Comparison of ENCODE assay signal across 15 cellular contexts in the genomic region with DNA sequence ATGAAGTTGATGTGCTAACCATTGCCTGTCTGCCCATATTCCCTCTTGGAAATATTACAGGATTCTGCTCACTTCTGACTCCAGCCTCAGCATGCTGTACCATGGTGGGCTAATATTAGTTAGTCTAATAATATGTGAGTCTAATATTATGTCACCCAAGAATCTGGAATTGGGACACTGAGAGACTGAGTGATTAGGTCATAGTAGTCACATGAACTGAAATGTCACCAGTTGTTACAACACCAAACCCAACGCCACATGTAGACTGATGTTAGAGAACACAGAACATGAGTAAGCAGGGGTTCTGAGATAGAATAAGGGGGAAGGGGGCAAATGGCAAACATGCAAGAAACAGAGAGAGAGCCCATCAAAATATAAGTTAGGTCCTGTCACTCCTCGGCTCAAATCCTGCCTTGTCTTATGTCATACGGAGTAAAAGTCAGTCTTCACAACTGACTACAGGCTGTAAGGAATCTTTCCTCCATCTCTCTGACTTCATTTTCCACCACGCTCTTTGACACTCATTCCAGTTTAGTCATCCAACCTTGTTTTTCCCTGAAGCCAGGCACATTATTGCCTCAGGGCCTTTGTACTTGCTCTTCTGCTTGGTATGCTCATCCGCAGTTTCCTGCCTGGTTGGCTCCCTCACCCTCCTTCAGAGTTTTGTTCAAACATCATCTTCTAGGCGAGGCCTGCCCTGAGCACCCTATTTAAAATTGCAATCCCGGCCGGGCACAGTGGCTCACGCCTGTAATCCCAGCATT. TPM values are rescaled to one million over a fixed set of nuclear protein-coding genes. Genes with fewer than 3 reads are reported as not detected.
A peak's percentile ranks its signal among the peaks of the same experiment; 100 is the strongest.
DNase-seq lines count a peak whose midpoint lies in the region; ATAC-seq and TF ChIP-seq lines count a peak whose summit lies in the region.
"Had no signal": no experiment of that assay in that cellular context is flagged by ENCODE, and none has a peak within 500 bp of the region (broad histone marks: within the 10 kb centered on the region; RNA-seq: fewer than 3 reads in every experiment).

No MANE protein-coding gene starts in this region.

- peaks cover 2% of the 10 kb centered on the region; the same call in 1 of the 2 replicates for H3K27me3 Mint-ChIP-seq in HFFc6 (ENCODE audit: insufficient read depth)

- H3K36me3 ChIP-seq in mammary epithelial cell (ENCODE audit: insufficient read depth, low read length) (no peaks in the 10 kb centered on the region), left lung (no peaks in the 10 kb centered on the region)

- 40% methylated on average over 9 of the region's 9 CpGs for WGBS in mammary epithelial cell (ENCODE audit: low coverage, missing lambda C conversion rate)

- H3K4me2 ChIP-seq in mammary epithelial cell (ENCODE audit: insufficient read depth, low read depth, low read length), result peak overlapping the region; percentile 18

- no peaks in the 10 kb centered on the region for H3K9me3 ChIP-seq in mammary epithelial cell (replicated peaks; ENCODE audit: insufficient read depth, low read length)
- no peaks in the 10 kb centered on the region for H3K9me3 ChIP-seq in left lung

- in situ Hi-C loops in mammary epithelial cell (cut with MboI; ENCODE audit: low sequenced_read_pairs in 2 of 2), result no loop called here

- H3K27me3 ChIP-seq in mammary epithelial cell (ENCODE audit: insufficient read depth, low read length) (no peaks in the 10 kb centered on the region), left lung (no peaks in the 10 kb centered on the region)

- H2AFZ ChIP-seq in mammary epithelial cell (ENCODE audit: low read depth, low read length), result peak overlapping the region; percentile 67

- no peak for TF ChIP-seq CTCF in 22Rv1 (IDR thresholded peaks at IDR 0.05)
- TF ChIP-seq CTCF in HFFc6 (IDR thresholded peaks at IDR 0.05), result no peak
- no peak for TF ChIP-seq CTCF in mammary epithelial cell (conservative IDR thresholded peaks at IDR 0.05 in 1 of 2, IDR thresholded peaks at IDR 0.05 in 1 of 2; ENCODE audit: extremely low read depth in 1 of 2, insufficient read depth in 1 of 2, low read depth in 1 of 2, low read length in 2 of 2)
- no peak for TF ChIP-seq CTCF in left lung (IDR thresholded peaks at IDR 0.05)

- CTCF ChIA-PET in mammary epithelial cell (lab: Charles Lee; ENCODE audit: low non-redundant PET), result no interaction called here

- peaks cover 4% of the 10 kb centered on the region; the same call in 1 of the 2 replicates for H3K36me3 Mint-ChIP-seq in HFFc6 (ENCODE audit: low read depth)
- H3K36me3 Mint-ChIP-seq: naive B cell had no signal

- no peaks in the 10 kb centered on the region for H4K20me1 ChIP-seq in mammary epithelial cell (ENCODE audit: insufficient read depth, low read length)

- ATAC-seq in left lung (peak; percentile 45), SK-N-SH treated with all-trans-retinoic acid at 6 μM for 48 hours (no peak)

- H3K27ac ChIP-seq in 22Rv1, result peak overlapping the region; percentile 98
- peak overlapping the region; percentile 65 for H3K27ac ChIP-seq in mammary epithelial cell (ENCODE audit: insufficient read depth, low read depth, low read length)
- no peak overlapping the region for H3K27ac ChIP-seq in left lung

- peaks cover 91% of the 10 kb centered on the region for H3K4me1 Mint-ChIP-seq in HFFc6 (ENCODE audit: low read depth)
- H3K4me1 Mint-ChIP-seq: B cell, naive B cell had no signal

- H3K79me2 ChIP-seq in mammary epithelial cell (ENCODE audit: insufficient read depth, low read length), result no peaks in the 10 kb centered on the region

- H3K4me1 ChIP-seq in mammary epithelial cell (ENCODE audit: insufficient read depth, low read length), result peaks cover 26% of the 10 kb centered on the region
- H3K4me1 ChIP-seq in left lung, result no peaks in the 10 kb centered on the region

- peak overlapping the region; percentile 95 for H3K27ac Mint-ChIP-seq in HFFc6
- H3K27ac Mint-ChIP-seq: B cell; dendritic cell treated with granulocyte-macrophage colony-stimulating factor and Interleukin-4, amounts not matched to agents 40 ng/mL and 50 ng/mL, for 4 days had no signal

- H3K4me3 Mint-ChIP-seq in HFFc6, result peak overlapping the region; percentile 52
- H3K4me3 Mint-ChIP-seq: B cell; dendritic cell treated with granulocyte-macrophage colony-stimulating factor and Interleukin-4, amounts not matched to agents 40 ng/mL and 50 ng/mL, for 4 days; naive B cell had no signal

- H3K9ac ChIP-seq in mammary epithelial cell (ENCODE audit: insufficient read depth, low read length), result peak overlapping the region; percentile 7

- H3K4me3 ChIP-seq in mammary epithelial cell (replicated peaks in 1 of 3; ENCODE audit: insufficient read depth in 1 of 3, low read depth in 2 of 3, low read length in 3 of 3), result no peak overlapping the region
- H3K4me3 ChIP-seq in left lung, result no peak overlapping the region

- DNase-seq in HFFc6 (peak; percentile 96), mammary epithelial cell (peak; percentile 87), left lung (no peak), NCI-H1417 treated with DMSO at 0.1 percent for 48 hours (lab: John Stamatoyannopoulos, UW) (no peak), NCI-H345 treated with DMSO at 0.1 percent for 48 hours (lab: John Stamatoyannopoulos, UW; ENCODE audit: unreplicated experiment) (no peak)
- no peak for DNase-seq in central memory CD4-positive, alpha-beta T cell
- DNase-seq: activated CD4-positive, CD25-positive, alpha-beta regulatory T cell; activated gamma-delta T cell; KG1; naive B cell; NCI-H2171 treated with DMSO at 0.1 percent for 48 hours had no signal

- no peaks in the 10 kb centered on the region for H3K9me3 Mint-ChIP-seq in HFFc6
- H3K9me3 Mint-ChIP-seq: dendritic cell treated with granulocyte-macrophage colony-stimulating factor and Interleukin-4, amounts not matched to agents 40 ng/mL and 50 ng/mL, for 4 days; naive B cell had no signal

- dilution Hi-C loops in mammary epithelial cell (cut with HindIII; ENCODE audit: low sequenced_read_pairs), result no loop called here

- intact Hi-C loops in mammary epithelial cell (cut with micrococcal nuclease) (loop anchor here (1.0 kb wide), 1 partner anchor 9 kb away; no protein-coding TSS in a partner anchor), left lung (cut with DNase I) (no loop called here)

- BruUV-seq in mammary epithelial cell (replicated peaks; lab: Mats Ljungman, UMichigan), result no TSS peak

TF ChIP-seq in SK-N-SH treated with all-trans-retinoic acid at 6 μM for 48 hours, 23 proteins besides CTCF, POLR2A, EP300 and RAD21:
- no peak for TF ChIP-seq ZNF565 (CRISPR knock-in tag; conservative IDR thresholded peaks at IDR 0.05; ENCODE audit: low read depth)
- no peak for TF ChIP-seq ZFP30 (CRISPR knock-in tag; IDR thresholded peaks at IDR 0.05)
- TF ChIP-seq GLIS3 (CRISPR knock-in tag; IDR thresholded peaks at IDR 0.05), result no peak

RNA-seq across cellular contexts. Expression of gene SLAIN2, which starts 9.6 kb away (rescaled TPM):
- total RNA-seq in HFFc6 (2021; fragmentation: NEBNext Ultra II Directional; extraction: Animal tissue kit (Norgen Biotek cat#: 25700)), result 100 to 1,000 TPM in 5 of 6 experiments, 10 to 100 TPM in 1; 93.7 to 136 (median 114) TPM
- 10 to 100 TPM; 79.9 to 95.9 TPM for total RNA-seq in mammary epithelial cell
- polyA plus RNA-seq in mammary epithelial cell, result 58.0 TPM
- 24.3 TPM for polyA minus RNA-seq in mammary epithelial cell
- 10 to 100 TPM; 82.1 to 87.0 TPM for total RNA-seq in left lung

Comparison
In these comparisons a context has a peak if more than half of its experiments do, and no peak if none do; other contexts are left out.
1. H3K27ac ChIP-seq: peak in 22Rv1 (single experiment) and mammary epithelial cell (single experiment); none in left lung (0 of 2).
2. DNase-seq: peak in HFFc6 (single experiment) and mammary epithelial cell (single experiment); none in left lung (0 of 2), NCI-H1417 treated with DMSO at 0.1 percent for 48 hours (single experiment), NCI-H345 treated with DMSO at 0.1 percent for 48 hours (single experiment) and central memory CD4-positive, alpha-beta T cell (single experiment).